8 cellular contexts compared by ENCODE assay signal in the genomic region with DNA sequence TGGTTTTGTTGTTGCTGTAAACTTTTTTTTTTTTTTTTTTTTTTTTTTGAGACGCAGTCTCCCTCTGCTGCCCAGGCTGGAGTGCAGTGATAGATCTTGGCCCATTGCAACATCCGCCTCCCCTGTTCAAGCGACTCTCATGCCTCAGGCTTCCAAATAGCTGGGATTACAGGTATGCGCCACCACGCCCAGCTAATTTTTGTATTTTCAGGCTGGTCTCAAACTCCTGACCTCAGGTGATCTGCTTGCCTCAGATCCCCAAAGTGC.
DNase-seq lines count a peak whose midpoint lies in the region; ATAC-seq and TF ChIP-seq lines count a peak whose summit lies in the region.

No MANE protein-coding gene starts in this region.

- no peak overlapping the region for H2BK5ac ChIP-seq in H9 (ENCODE audit: insufficient read length, low read length)

- no peak overlapping the region for H4K8ac ChIP-seq in H9 (replicated peaks; ENCODE audit: insufficient read length, low read depth, low read length)

- CTCF ChIA-PET in activated naive CD4-positive, alpha-beta T cell treated with anti-CD3 and anti-CD28 coated beads, Interleukin-2, amount 10 ng/mL, durations not matched to agents 7 days and 5 days (lab: Charles Lee), result interaction anchor here (0.8 to 1.3 kb wide), 4 partner anchors 58 to 259 kb away, joined by 3 to 5 read pairs (median 4); no protein-coding TSS in a partner anchor

- H4K5ac ChIP-seq in H9 (ENCODE audit: insufficient read length, low read depth, low read length), result no peak overlapping the region

- no peak overlapping the region for H3K4ac ChIP-seq in H9 (ENCODE audit: low read depth, low read length)

- H3K36me3 ChIP-seq in smooth muscle cell (ENCODE audit: low read depth), result no peaks in the 10 kb centered on the region

- no peak overlapping the region for H2AFZ ChIP-seq in H9 (ENCODE audit: low read length)
- no peak overlapping the region for H2AFZ ChIP-seq in smooth muscle cell (ENCODE audit: low read depth)

- no peaks in the 10 kb centered on the region for H3K36me3 Mint-ChIP-seq in H9 (ENCODE audit: insufficient read depth in 1 of 3, low read depth in 3 of 3)
- H3K36me3 Mint-ChIP-seq in activated naive CD4-positive, alpha-beta T cell treated with anti-CD3 and anti-CD28 coated beads, Interleukin-2, amount 10 ng/mL, durations not matched to agents 7 days and 5 days, result no peaks in the 10 kb centered on the region

- DNase-seq in H9 (peak; percentile 48), amniotic epithelial cell (ENCODE audit: low read depth) (peak; percentile 71), left ventricle myocardium superior (no peak), smooth muscle cell (lab: John Stamatoyannopoulos, UW; ENCODE audit: unreplicated experiment) (no peak), globus pallidus (ENCODE audit: low spot score) (no peak)
- DNase-seq in stimulated activated CD4-positive, alpha-beta T cell treated with anti-CD3 and anti-CD28 coated beads, Interleukin-12 subunit alpha, Interleukin-12 subunit beta, amount 100 ng/mL, for 4 hours, result no peak
- DNase-seq in activated naive CD4-positive, alpha-beta T cell treated with anti-CD3 and anti-CD28 coated beads, Interleukin-2, amount 10 ng/mL, durations not matched to agents 7 days and 5 days, result no peak

- H4K20me1 ChIP-seq in H9 (ENCODE audit: control insufficient read depth, insufficient read depth, insufficient read length), result no peaks in the 10 kb centered on the region
- no peaks in the 10 kb centered on the region for H4K20me1 ChIP-seq in smooth muscle cell (ENCODE audit: low read depth)

- no peak overlapping the region for H3K56ac ChIP-seq in H9 (ENCODE audit: insufficient read length, low read depth, low read length)

- no peak overlapping the region for H3K14ac ChIP-seq in H9 (ENCODE audit: insufficient read depth, low read length)

- peaks cover 22 to 27% of the 10 kb centered on the region in 2 experiments for H3K4me1 Mint-ChIP-seq in H9
- H3K4me1 Mint-ChIP-seq in activated naive CD4-positive, alpha-beta T cell treated with anti-CD3 and anti-CD28 coated beads, Interleukin-2, amount 10 ng/mL, durations not matched to agents 7 days and 5 days, result peaks cover 4% of the 10 kb centered on the region

- H3K27me3 ChIP-seq in H9 (ENCODE audit: insufficient read depth, low read length) (no peaks in the 10 kb centered on the region), smooth muscle cell (ENCODE audit: low read depth) (no peaks in the 10 kb centered on the region)

- no peaks in the 10 kb centered on the region; the same call in 1 of the 2 replicates for H3K27me3 Mint-ChIP-seq in H9 (ENCODE audit: low read depth)
- H3K27me3 Mint-ChIP-seq in activated naive CD4-positive, alpha-beta T cell treated with anti-CD3 and anti-CD28 coated beads, Interleukin-2, amount 10 ng/mL, durations not matched to agents 7 days and 5 days, result peaks cover 22% of the 10 kb centered on the region

- H3K27ac ChIP-seq in H9 (ENCODE audit: insufficient read length, low read depth, low read length), result no peak overlapping the region
- peak overlapping the region; percentile 90 for H3K27ac ChIP-seq in smooth muscle cell (ENCODE audit: low read depth)

- H3K9me3 ChIP-seq in H9 (ENCODE audit: control insufficient read depth, low read depth, low read length) (no peaks in the 10 kb centered on the region), smooth muscle cell (replicated peaks; ENCODE audit: low read depth) (no peaks in the 10 kb centered on the region)

- H3K79me2 ChIP-seq in H9 (ENCODE audit: insufficient read depth, low read length) (no peaks in the 10 kb centered on the region), smooth muscle cell (ENCODE audit: low read depth) (no peaks in the 10 kb centered on the region)

- no peak overlapping the region for H2BK20ac ChIP-seq in H9 (ENCODE audit: low read depth, low read length, poor library complexity, severe bottlenecking)

- no peaks in the 10 kb centered on the region for H3K79me1 ChIP-seq in H9 (ENCODE audit: insufficient read depth, low read depth, low read length, poor library complexity, severe bottlenecking)

- no peak overlapping the region for H2BK15ac ChIP-seq in H9 (ENCODE audit: low read depth, low read length)

- intact Hi-C loops in left ventricle myocardium superior (cut with micrococcal nuclease), result no loop called here

- no peak overlapping the region for H2BK12ac ChIP-seq in H9 (ENCODE audit: insufficient read length, low read depth, low read length)

- no peak overlapping the region for H2AK5ac ChIP-seq in H9 (ENCODE audit: insufficient read length, low read length)

- peaks cover 5% of the 10 kb centered on the region; the same call in 1 of the 2 replicates for H3K4me1 ChIP-seq in H9 (ENCODE audit: insufficient read depth, low read length)
- H3K4me1 ChIP-seq in smooth muscle cell (ENCODE audit: low read depth), result peaks cover 18% of the 10 kb centered on the region

- peak; percentile 20; the same call in 2 of the 3 replicates for TF ChIP-seq CTCF in H9 (conservative IDR thresholded peaks at IDR 0.05)
- TF ChIP-seq CTCF in smooth muscle cell (IDR thresholded peaks at IDR 0.05; ENCODE audit: borderline replicate concordance, insufficient read depth, poor library complexity, severe bottlenecking), result no peak

- H3F3A ChIP-seq in smooth muscle cell (ENCODE audit: low read depth), result peaks cover 5% of the 10 kb centered on the region

- H3K4me2 ChIP-seq in H9 (ENCODE audit: insufficient read depth, insufficient read length, low read length), result no peak overlapping the region
- peak overlapping the region; percentile 74 for H3K4me2 ChIP-seq in smooth muscle cell

- ATAC-seq in left ventricle myocardium superior (peak; percentile 86), GM18502 (IDR thresholded peaks at IDR 0.05; ENCODE audit: poor library complexity, unreplicated experiment) (no peak)

- H4K91ac ChIP-seq in H9 (ENCODE audit: insufficient read length, low read depth, low read length), result no peak overlapping the region

- no CpG with 5 or more reads among the region's 5 CpGs for WGBS in H9 (ENCODE audit: extremely low coverage, insufficient read length, low lambda C conversion rate)
- 48% methylated on average over 5 of the region's 5 CpGs for WGBS in smooth muscle cell (ENCODE audit: low lambda C conversion rate)

- H3K9ac ChIP-seq in H9 (ENCODE audit: extremely low read depth, insufficient read length, low read length) (no peak overlapping the region), smooth muscle cell (ENCODE audit: low read depth) (peak overlapping the region; percentile 54)

- H3K27ac Mint-ChIP-seq in H9, result no peak overlapping the region; a peak in 1 of 7 replicates
- H3K27ac Mint-ChIP-seq in activated naive CD4-positive, alpha-beta T cell treated with anti-CD3 and anti-CD28 coated beads, Interleukin-2, amount 10 ng/mL, durations not matched to agents 7 days and 5 days, result no peak overlapping the region

- no peak overlapping the region for H3K23ac ChIP-seq in H9 (ENCODE audit: insufficient read length, low read depth, low read length)

- no peak overlapping the region for H3K18ac ChIP-seq in H9 (ENCODE audit: insufficient read length, low read depth, low read length)

- no peak overlapping the region for H3K4me3 Mint-ChIP-seq in H9
- no peak overlapping the region for H3K4me3 Mint-ChIP-seq in activated naive CD4-positive, alpha-beta T cell treated with anti-CD3 and anti-CD28 coated beads, Interleukin-2, amount 10 ng/mL, durations not matched to agents 7 days and 5 days

- H3T11ph ChIP-seq in H9 (ENCODE audit: low read length), result no peak overlapping the region

- no peak overlapping the region for H2BK120ac ChIP-seq in H9 (ENCODE audit: low read depth, low read length, poor library complexity, severe bottlenecking)

- no peaks in the 10 kb centered on the region for H3K23me2 ChIP-seq in H9 (ENCODE audit: insufficient read length, low read depth, low read length, poor library complexity, severe bottlenecking)

- no peaks in the 10 kb centered on the region for H3K9me3 Mint-ChIP-seq in H9
- H3K9me3 Mint-ChIP-seq in activated naive CD4-positive, alpha-beta T cell treated with anti-CD3 and anti-CD28 coated beads, Interleukin-2, amount 10 ng/mL, durations not matched to agents 7 days and 5 days, result no peaks in the 10 kb centered on the region

- H3K4me3 ChIP-seq in smooth muscle cell, result no peak overlapping the region

Comparison
In these comparisons a context has a peak if more than half of its experiments do, and no peak if none do; other contexts are left out.
1. DNase-seq: peak in H9 (single experiment) and amniotic epithelial cell (single experiment); none in left ventricle myocardium superior (single experiment), smooth muscle cell (single experiment), stimulated activated CD4-positive, alpha-beta T cell treated with anti-CD3 and anti-CD28 coated beads, Interleukin-12 subunit alpha, Interleukin-12 subunit beta, amount 100 ng/mL, for 4 hours (single experiment), globus pallidus (single experiment) and activated naive CD4-positive, alpha-beta T cell treated with anti-CD3 and anti-CD28 coated beads, Interleukin-2, amount 10 ng/mL, durations not matched to agents 7 days and 5 days (single experiment).